Comparison of ENCODE assay signal across 15 cellular contexts in the genomic region with DNA sequence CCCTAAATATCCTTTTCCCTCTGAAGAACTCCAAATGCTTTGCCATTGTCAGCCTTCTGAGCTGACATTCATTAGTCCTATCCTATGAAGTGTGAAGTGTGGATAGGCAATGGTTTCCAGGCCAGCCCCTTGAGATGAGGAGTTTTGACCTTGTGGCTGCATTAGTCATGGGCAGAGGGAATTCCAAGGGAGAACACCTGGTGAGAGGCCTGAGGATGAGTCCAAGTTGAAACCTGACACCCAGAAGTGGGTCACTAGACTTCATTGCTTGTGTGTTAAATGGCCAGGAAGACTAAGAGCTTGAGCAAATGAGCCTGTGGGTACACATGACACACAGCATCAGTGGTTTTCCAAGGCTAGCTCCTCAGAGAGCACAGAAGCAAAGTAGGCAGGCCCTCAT.
DNase-seq lines count a peak whose midpoint lies in the region; ATAC-seq and TF ChIP-seq lines count a peak whose summit lies in the region.
"Had no signal": no experiment of that assay in that cellular context is flagged by ENCODE, and none has a peak within 500 bp of the region (broad histone marks: within the 10 kb centered on the region; RNA-seq: fewer than 3 reads in every experiment).

No MANE protein-coding gene starts in this region.

- H3K9me3 ChIP-seq in PC-3 (ENCODE audit: low read length): no peaks in the 10 kb centered on the region
- no peaks in the 10 kb centered on the region for H3K9me3 ChIP-seq in hepatocyte (ENCODE audit: low read depth)
- H3K9me3 ChIP-seq: A549 had no signal

- no peak overlapping the region for H3K9ac ChIP-seq in PC-3 (ENCODE audit: low read length)
- H3K9ac ChIP-seq: parathyroid adenoma had no signal

- intact Hi-C loops in PC-3 (cut with micrococcal nuclease): no loop called here

- no peaks in the 10 kb centered on the region for H3F3A ChIP-seq in PC-3 (ENCODE audit: low read length, unreplicated experiment)

- BruUV-seq in PC-3 (replicated peaks; lab: Mats Ljungman, UMichigan): no TSS peak

- H3K9me2 ChIP-seq in PC-3 (replicated peaks; ENCODE audit: low read length) (no peaks in the 10 kb centered on the region), hepatocyte (replicated peaks; ENCODE audit: insufficient read depth) (no peaks in the 10 kb centered on the region)

- H3K27me3 ChIP-seq in PC-3 (ENCODE audit: low read length): no peaks in the 10 kb centered on the region
- peaks cover 10% of the 10 kb centered on the region for H3K27me3 ChIP-seq in hepatocyte

- H4K20me1 ChIP-seq in PC-3 (ENCODE audit: low read length) (no peaks in the 10 kb centered on the region), hepatocyte (ENCODE audit: insufficient read depth, poor library complexity, severe bottlenecking) (no peaks in the 10 kb centered on the region)

- H3K36me3 ChIP-seq in PC-3 (ENCODE audit: low read depth, low read length): no peaks in the 10 kb centered on the region
- H3K36me3 ChIP-seq in hepatocyte (replicated peaks; ENCODE audit: insufficient read depth, low read depth): no peaks in the 10 kb centered on the region

- peak overlapping the region; percentile 32 for H3K4me2 ChIP-seq in PC-3 (ENCODE audit: low read length)
- H3K4me2 ChIP-seq in hepatocyte: no peak overlapping the region
- H3K4me2 ChIP-seq: A549 had no signal

- no peak for TF ChIP-seq CTCF in PC-3 (conservative IDR thresholded peaks at IDR 0.05; ENCODE audit: low read depth, low read length)
- no peak for TF ChIP-seq CTCF in hepatocyte (IDR thresholded peaks at IDR 0.05; ENCODE audit: poor library complexity)

- H2AFZ ChIP-seq in PC-3 (ENCODE audit: low read length) (no peak overlapping the region), hepatocyte (no peak overlapping the region)
- H2AFZ ChIP-seq: parathyroid adenoma had no signal

- H3K4me3 ChIP-seq in PC-3 (ENCODE audit: low read length) (no peak overlapping the region), hepatocyte (no peak overlapping the region), skeletal muscle cell (ENCODE audit: low read depth, low read length) (no peak overlapping the region)
- H3K4me3 ChIP-seq: A549 had no signal

- POLR2A ChIA-PET in PC-3 (lab: Charles Lee; ENCODE audit: unreplicated experiment): interaction anchor here (0.6 kb wide), 1 partner anchor 30 kb away, joined by 4 read pairs; no protein-coding TSS in a partner anchor

- H3K79me2 ChIP-seq in PC-3 (ENCODE audit: low read length): no peaks in the 10 kb centered on the region
- no peaks in the 10 kb centered on the region for H3K79me2 ChIP-seq in hepatocyte
- H3K79me2 ChIP-seq: parathyroid adenoma had no signal

- H3K27ac ChIP-seq in PC-3 (ENCODE audit: low read length) (peak overlapping the region; percentile 56), hepatocyte (no peak overlapping the region)
- H3K27ac ChIP-seq: A549, parathyroid adenoma had no signal

- peak; percentile 99 for ATAC-seq in PC-3
- ATAC-seq: A549; activated CD8-positive, alpha-beta memory T cell treated with anti-CD3 and anti-CD28 coated beads, Interleukin-2, amount 10 ng/mL, durations not matched to agents 7 days and 5 days had no signal

- peak; percentile 32 for DNase-seq in NCI-H510A treated with DMSO at 0.1 percent for 48 hours (lab: John Stamatoyannopoulos, UW)
- no peak for DNase-seq in NCI-H510A (lab: John Stamatoyannopoulos, UW)
- peak; percentile 95 for DNase-seq in PC-3
- peak; percentile 31 for DNase-seq in hepatocyte (ENCODE audit: low spot score)
- DNase-seq in skeletal muscle cell (ENCODE audit: low read depth): peak; percentile 5
- no peak for DNase-seq in HUDEP-2 (lab: John Stamatoyannopoulos, UW; ENCODE audit: unreplicated experiment in 76 of 76)
- no peak for DNase-seq in HuH-7 (ENCODE audit: low spot score)
- DNase-seq in stimulated activated CD4-positive, alpha-beta T cell treated with anti-CD3 and anti-CD28 coated beads, Interleukin-4, amount 100 ng/mL, for 4 hours: no peak
- DNase-seq: activated CD8-positive, alpha-beta memory T cell treated with anti-CD3 and anti-CD28 coated beads, Interleukin-2, amount 10 ng/mL, durations not matched to agents 7 days and 5 days; activated naive CD4-positive, alpha-beta T cell treated with anti-CD3 and anti-CD28 coated beads for 36 hours; MM.1S; NCI-H446 treated with DMSO at 0.1 percent for 48 hours; stimulated activated CD4-positive, alpha-beta T cell treated with anti-CD3 and anti-CD28 coated beads, Interleukin-15, amount 100 ng/mL, for 24 hours had no signal

- H3K4me1 ChIP-seq in PC-3 (ENCODE audit: insufficient read depth, low read length) (peaks cover 28% of the 10 kb centered on the region), hepatocyte (ENCODE audit: insufficient read depth) (no peaks in the 10 kb centered on the region)
- H3K4me1 ChIP-seq: A549, parathyroid adenoma had no signal

- CTCF ChIA-PET in PC-3 (lab: Charles Lee): interaction anchor here (0.5 kb wide), 1 partner anchor 576 kb away, joined by 9 read pairs; no protein-coding TSS in a partner anchor

Comparison
In these comparisons a context has a peak if more than half of its experiments do, and no peak if none do; other contexts are left out.
1. DNase-seq: peak in NCI-H510A treated with DMSO at 0.1 percent for 48 hours (single experiment), PC-3 (single experiment), hepatocyte (single experiment) and skeletal muscle cell (single experiment); none in NCI-H510A (single experiment), HUDEP-2 (0 of 76), HuH-7 (single experiment) and stimulated activated CD4-positive, alpha-beta T cell treated with anti-CD3 and anti-CD28 coated beads, Interleukin-4, amount 100 ng/mL, for 4 hours (0 of 2).